Comparison of ENCODE assay signal across 2 cellular contexts in the genomic region with DNA sequence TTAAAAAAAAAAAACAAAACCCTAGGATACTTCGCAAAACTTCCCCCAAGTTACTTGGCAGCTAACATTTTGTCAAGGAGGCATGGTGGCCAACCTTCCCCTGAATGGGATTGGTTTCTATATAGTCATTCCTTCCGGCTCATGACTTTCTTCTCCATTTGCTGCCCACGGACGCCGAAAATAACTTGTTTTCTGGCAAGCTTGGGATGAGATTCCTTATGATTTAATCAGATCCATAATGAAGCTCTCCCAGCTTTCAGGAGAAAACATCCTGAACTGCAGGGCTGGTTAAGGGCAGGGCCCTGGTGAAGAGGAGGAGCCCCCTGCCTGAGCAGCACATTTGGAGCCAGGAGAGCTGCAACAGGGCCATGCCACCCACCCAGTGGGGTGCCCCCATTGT.
TF ChIP-seq lines count a peak whose summit lies in the region.

No MANE protein-coding gene starts in this region.

TF ChIP-seq in endothelial cell of umbilical vein, 7 proteins besides CTCF, POLR2A, EP300 and RAD21 (continued from another document):
- TF ChIP-seq, protein P1, sequence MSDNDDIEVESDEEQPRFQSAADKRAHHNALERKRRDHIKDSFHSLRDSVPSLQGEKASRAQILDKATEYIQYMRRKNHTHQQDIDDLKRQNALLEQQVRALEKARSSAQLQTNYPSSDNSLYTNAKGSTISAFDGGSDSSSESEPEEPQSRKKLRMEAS (IDR thresholded peaks at IDR 0.05; ENCODE audit: insufficient read depth, insufficient read length) = no peak
- TF ChIP-seq POLR2AphosphoS5 (IDR thresholded peaks at IDR 0.05; ENCODE audit: insufficient read depth, low read depth, low read length) = no peak
- TF ChIP-seq FOS (IDR thresholded peaks at IDR 0.05; ENCODE audit: borderline replicate concordance, insufficient read depth, low read length) = no peak
- no peak for TF ChIP-seq EZH2 (IDR thresholded peaks at IDR 0.05; ENCODE audit: borderline replicate concordance, low read depth, low read length, severe bottlenecking)

TF ChIP-seq in GM23338, 12 proteins besides CTCF, POLR2A, EP300 and RAD21 (continued from another document):
- TF ChIP-seq, protein P2, sequence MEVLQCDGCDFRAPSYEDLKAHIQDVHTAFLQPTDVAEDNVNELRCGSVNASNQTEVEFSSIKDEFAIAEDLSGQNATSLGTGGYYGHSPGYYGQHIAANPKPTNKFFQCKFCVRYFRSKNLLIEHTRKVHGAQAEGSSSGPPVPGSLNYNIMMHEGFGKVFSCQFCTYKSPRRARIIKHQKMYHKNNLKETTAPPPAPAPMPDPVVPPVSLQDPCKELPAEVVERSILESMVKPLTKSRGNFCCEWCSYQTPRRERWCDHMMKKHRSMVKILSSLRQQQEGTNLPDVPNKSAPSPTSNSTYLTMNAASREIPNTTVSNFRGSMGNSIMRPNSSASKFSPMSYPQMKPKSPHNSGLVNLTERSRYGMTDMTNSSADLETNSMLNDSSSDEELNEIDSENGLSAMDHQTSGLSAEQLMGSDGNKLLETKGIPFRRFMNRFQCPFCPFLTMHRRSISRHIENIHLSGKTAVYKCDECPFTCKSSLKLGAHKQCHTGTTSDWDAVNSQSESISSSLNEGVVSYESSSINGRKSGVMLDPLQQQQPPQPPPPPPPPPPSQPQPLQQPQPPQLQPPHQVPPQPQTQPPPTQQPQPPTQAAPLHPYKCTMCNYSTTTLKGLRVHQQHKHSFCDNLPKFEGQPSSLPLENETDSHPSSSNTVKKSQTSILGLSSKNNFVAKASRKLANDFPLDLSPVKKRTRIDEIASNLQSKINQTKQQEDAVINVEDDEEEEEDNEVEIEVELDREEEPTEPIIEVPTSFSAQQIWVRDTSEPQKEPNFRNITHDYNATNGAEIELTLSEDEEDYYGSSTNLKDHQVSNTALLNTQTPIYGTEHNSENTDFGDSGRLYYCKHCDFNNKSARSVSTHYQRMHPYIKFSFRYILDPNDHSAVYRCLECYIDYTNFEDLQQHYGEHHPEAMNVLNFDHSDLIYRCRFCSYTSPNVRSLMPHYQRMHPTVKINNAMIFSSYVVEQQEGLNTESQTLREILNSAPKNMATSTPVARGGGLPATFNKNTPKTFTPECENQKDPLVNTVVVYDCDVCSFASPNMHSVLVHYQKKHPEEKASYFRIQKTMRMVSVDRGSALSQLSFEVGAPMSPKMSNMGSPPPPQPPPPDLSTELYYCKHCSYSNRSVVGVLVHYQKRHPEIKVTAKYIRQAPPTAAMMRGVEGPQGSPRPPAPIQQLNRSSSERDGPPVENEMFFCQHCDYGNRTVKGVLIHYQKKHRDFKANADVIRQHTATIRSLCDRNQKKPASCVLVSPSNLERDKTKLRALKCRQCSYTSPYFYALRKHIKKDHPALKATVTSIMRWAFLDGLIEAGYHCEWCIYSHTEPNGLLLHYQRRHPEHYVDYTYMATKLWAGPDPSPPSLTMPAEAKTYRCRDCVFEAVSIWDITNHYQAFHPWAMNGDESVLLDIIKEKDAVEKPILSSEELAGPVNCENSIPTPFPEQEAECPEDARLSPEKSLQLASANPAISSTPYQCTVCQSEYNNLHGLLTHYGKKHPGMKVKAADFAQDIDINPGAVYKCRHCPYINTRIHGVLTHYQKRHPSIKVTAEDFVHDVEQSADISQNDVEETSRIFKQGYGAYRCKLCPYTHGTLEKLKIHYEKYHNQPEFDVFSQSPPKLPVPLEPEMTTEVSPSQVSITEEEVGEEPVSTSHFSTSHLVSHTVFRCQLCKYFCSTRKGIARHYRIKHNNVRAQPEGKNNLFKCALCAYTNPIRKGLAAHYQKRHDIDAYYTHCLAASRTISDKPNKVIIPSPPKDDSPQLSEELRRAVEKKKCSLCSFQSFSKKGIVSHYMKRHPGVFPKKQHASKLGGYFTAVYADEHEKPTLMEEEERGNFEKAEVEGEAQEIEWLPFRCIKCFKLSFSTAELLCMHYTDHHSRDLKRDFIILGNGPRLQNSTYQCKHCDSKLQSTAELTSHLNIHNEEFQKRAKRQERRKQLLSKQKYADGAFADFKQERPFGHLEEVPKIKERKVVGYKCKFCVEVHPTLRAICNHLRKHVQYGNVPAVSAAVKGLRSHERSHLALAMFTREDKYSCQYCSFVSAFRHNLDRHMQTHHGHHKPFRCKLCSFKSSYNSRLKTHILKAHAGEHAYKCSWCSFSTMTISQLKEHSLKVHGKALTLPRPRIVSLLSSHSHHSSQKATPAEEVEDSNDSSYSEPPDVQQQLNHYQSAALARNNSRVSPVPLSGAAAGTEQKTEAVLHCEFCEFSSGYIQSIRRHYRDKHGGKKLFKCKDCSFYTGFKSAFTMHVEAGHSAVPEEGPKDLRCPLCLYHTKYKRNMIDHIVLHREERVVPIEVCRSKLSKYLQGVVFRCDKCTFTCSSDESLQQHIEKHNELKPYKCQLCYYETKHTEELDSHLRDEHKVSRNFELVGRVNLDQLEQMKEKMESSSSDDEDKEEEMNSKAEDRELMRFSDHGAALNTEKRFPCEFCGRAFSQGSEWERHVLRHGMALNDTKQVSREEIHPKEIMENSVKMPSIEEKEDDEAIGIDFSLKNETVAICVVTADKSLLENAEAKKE (CRISPR knock-in tag; IDR thresholded peaks at IDR 0.05) = no peak
- no peak for TF ChIP-seq EZH2 (IDR thresholded peaks at IDR 0.05; ENCODE audit: low read depth, unreplicated experiment)
- TF ChIP-seq STAT1 (IDR thresholded peaks at IDR 0.05; ENCODE audit: unreplicated experiment) = no peak
- TF ChIP-seq, protein P3, sequence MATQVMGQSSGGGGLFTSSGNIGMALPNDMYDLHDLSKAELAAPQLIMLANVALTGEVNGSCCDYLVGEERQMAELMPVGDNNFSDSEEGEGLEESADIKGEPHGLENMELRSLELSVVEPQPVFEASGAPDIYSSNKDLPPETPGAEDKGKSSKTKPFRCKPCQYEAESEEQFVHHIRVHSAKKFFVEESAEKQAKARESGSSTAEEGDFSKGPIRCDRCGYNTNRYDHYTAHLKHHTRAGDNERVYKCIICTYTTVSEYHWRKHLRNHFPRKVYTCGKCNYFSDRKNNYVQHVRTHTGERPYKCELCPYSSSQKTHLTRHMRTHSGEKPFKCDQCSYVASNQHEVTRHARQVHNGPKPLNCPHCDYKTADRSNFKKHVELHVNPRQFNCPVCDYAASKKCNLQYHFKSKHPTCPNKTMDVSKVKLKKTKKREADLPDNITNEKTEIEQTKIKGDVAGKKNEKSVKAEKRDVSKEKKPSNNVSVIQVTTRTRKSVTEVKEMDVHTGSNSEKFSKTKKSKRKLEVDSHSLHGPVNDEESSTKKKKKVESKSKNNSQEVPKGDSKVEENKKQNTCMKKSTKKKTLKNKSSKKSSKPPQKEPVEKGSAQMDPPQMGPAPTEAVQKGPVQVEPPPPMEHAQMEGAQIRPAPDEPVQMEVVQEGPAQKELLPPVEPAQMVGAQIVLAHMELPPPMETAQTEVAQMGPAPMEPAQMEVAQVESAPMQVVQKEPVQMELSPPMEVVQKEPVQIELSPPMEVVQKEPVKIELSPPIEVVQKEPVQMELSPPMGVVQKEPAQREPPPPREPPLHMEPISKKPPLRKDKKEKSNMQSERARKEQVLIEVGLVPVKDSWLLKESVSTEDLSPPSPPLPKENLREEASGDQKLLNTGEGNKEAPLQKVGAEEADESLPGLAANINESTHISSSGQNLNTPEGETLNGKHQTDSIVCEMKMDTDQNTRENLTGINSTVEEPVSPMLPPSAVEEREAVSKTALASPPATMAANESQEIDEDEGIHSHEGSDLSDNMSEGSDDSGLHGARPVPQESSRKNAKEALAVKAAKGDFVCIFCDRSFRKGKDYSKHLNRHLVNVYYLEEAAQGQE (IDR thresholded peaks at IDR 0.05; ENCODE audit: unreplicated experiment) = no peak
